In the genomic region with DNA sequence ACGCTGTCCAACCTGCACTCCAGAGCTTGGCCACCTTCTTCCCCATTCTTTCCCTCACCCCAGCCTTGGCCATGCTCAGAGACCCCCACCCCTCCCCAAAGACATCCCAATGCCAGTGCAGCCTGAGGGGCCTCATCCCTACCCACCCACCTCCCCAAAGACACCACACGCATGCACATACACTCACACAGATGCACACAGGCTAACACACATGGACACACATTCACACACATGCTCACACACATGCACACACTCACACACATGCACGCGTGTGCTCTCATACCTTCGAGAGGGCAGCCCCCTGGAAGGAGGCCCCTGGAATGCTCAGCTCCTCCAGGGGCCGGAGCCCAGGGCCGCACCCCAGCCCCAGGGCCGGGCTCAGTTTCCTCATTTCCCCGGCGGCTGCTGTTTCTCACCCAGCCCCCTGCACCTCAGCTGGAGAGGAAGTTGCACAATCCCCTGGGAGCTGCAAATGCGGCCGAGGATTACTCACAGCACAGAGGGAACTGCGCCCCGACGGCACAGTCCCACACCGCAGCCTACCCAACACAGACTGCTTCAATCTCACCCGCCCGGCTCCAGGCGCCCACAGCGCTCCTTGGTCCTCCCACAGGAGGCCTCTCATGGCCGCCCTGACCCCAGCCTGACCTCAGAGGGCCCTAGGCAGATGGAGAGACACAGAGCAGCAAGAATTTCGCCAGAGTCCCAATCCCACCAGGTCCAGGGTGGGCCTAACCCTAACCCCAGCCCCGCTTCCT, we compare ENCODE assay signal across 8 cellular contexts. TPM values are rescaled to one million over a fixed set of nuclear protein-coding genes. Genes with fewer than 3 reads are reported as not detected.
DNase-seq lines count a peak whose midpoint lies in the region; ATAC-seq and TF ChIP-seq lines count a peak whose summit lies in the region.

No MANE protein-coding gene starts in this region.

- no peak overlapping the region for H3K9ac ChIP-seq in SK-N-SH

- H3K36me3 ChIP-seq in SK-N-SH (replicated peaks in 1 of 2; ENCODE audit: control insufficient read depth in 1 of 2, insufficient read depth in 2 of 2, low read length in 1 of 2) (no peaks in the 10 kb centered on the region), neutrophil (peaks cover 11% of the 10 kb centered on the region)

- peak in 1 of 2 experiments; percentile 24; a peak in 1 of 4 replicates for TF ChIP-seq EP300 in SK-N-SH (IDR thresholded peaks at IDR 0.05; ENCODE audit: borderline replicate concordance in 1 of 2, low read depth in 1 of 2, low read length in 1 of 2)

- 61% methylated on average over 18 of the region's 23 CpGs for WGBS in SK-N-SH (ENCODE audit: low lambda C conversion rate)

- H4K20me1 ChIP-seq in SK-N-SH (ENCODE audit: insufficient read depth): no peaks in the 10 kb centered on the region

- H3K9me3 ChIP-seq in SK-N-SH: no peaks in the 10 kb centered on the region
- no peaks in the 10 kb centered on the region for H3K9me3 ChIP-seq in neutrophil

- peaks cover 32% of the 10 kb centered on the region for H3K79me2 ChIP-seq in SK-N-SH (ENCODE audit: insufficient read depth)

- H2AFZ ChIP-seq in SK-N-SH (ENCODE audit: low read depth): no peak overlapping the region

- no peaks in the 10 kb centered on the region for H3K27me3 ChIP-seq in SK-N-SH (ENCODE audit: insufficient read depth)
- no peaks in the 10 kb centered on the region for H3K27me3 ChIP-seq in neutrophil

- POLR2A ChIA-PET in SK-N-SH (lab: Yijun Ruan, JAX): no interaction called here

- CTCF ChIA-PET in SK-N-SH (lab: Yijun Ruan, JAX): interaction anchor here (0.9 to 2.1 kb wide), 3 partner anchors 18 to 93 kb away, joined by 3 to 15 read pairs (median 4); no protein-coding TSS in a partner anchor

- no peaks in the 10 kb centered on the region for H3F3A ChIP-seq in SK-N-SH (replicated peaks; ENCODE audit: insufficient read depth)

- no peak for TF ChIP-seq RAD21 in SK-N-SH (IDR thresholded peaks at IDR 0.05; ENCODE audit: low read length)

- ATAC-seq in GM19438 (IDR thresholded peaks at IDR 0.05; ENCODE audit: low read depth, unreplicated experiment) (peak; percentile 64), HG03442 (IDR thresholded peaks at IDR 0.05; ENCODE audit: unreplicated experiment) (peak; percentile 68)

- TF ChIP-seq CTCF in SK-N-SH (IDR thresholded peaks at IDR 0.05): no peak
- TF ChIP-seq CTCF in fibroblast of pulmonary artery (IDR thresholded peaks at IDR 0.05; ENCODE audit: low read length, missing control alignments): peak; percentile 2
- TF ChIP-seq CTCF in neutrophil (IDR thresholded peaks at IDR 0.05): peak; percentile 76

- H3K9me2 ChIP-seq in SK-N-SH: no peaks in the 10 kb centered on the region

- H3K4me3 ChIP-seq in SK-N-SH (ENCODE audit: low read depth in 2 of 2, low read length in 1 of 2) (no peak overlapping the region), fibroblast of pulmonary artery (replicated peaks; ENCODE audit: low read depth, low read length) (peak overlapping the region; percentile 24), neutrophil (ENCODE audit: low read depth in 1 of 2, low read length in 1 of 2) (peak overlapping the region; percentile 67 to 77)

- DNase-seq in CD1c-positive myeloid dendritic cell (ENCODE audit: extremely low spot score) (peak; percentile 96), SK-N-SH (no peak), fibroblast of pulmonary artery (ENCODE audit: low read depth) (peak; percentile 95)
- DNase-seq in stimulated activated CD4-positive, alpha-beta T cell treated with anti-CD3 and anti-CD28 coated beads, Interleukin-1b, Interleukin-23, amount 100 ng/mL, for 48 hours: no peak
- DNase-seq in central memory CD4-positive, alpha-beta T cell: no peak

- peak overlapping the region; percentile 59 for H3K4me2 ChIP-seq in SK-N-SH

- H3K4me1 ChIP-seq in SK-N-SH (ENCODE audit: control insufficient read depth in 1 of 2, insufficient read depth in 2 of 2, low read depth in 1 of 2, low read length in 1 of 2) (peaks cover 14 to 22% of the 10 kb centered on the region in 2 experiments; a peak in 2 of 4 replicates), neutrophil (ENCODE audit: control insufficient read depth in 1 of 2, insufficient read depth in 1 of 2, low read depth in 1 of 2, low read length in 1 of 2) (peaks cover 83 to 90% of the 10 kb centered on the region in 2 experiments)

- H3K27ac ChIP-seq in SK-N-SH (ENCODE audit: low read depth in 2 of 2, low read length in 1 of 2) (peak overlapping the region in 1 of 2 experiments; percentile 51; a peak in 2 of 4 replicates), neutrophil (peak overlapping the region; percentile 99)

TF ChIP-seq in SK-N-SH, 30 proteins besides CTCF, POLR2A, EP300 and RAD21:
- TF ChIP-seq, protein P1, sequence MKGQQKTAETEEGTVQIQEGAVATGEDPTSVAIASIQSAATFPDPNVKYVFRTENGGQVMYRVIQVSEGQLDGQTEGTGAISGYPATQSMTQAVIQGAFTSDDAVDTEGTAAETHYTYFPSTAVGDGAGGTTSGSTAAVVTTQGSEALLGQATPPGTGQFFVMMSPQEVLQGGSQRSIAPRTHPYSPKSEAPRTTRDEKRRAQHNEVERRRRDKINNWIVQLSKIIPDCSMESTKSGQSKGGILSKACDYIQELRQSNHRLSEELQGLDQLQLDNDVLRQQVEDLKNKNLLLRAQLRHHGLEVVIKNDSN (IDR thresholded peaks at IDR 0.05; ENCODE audit: borderline replicate concordance, low read depth): no peak
- TF ChIP-seq, protein P2, sequence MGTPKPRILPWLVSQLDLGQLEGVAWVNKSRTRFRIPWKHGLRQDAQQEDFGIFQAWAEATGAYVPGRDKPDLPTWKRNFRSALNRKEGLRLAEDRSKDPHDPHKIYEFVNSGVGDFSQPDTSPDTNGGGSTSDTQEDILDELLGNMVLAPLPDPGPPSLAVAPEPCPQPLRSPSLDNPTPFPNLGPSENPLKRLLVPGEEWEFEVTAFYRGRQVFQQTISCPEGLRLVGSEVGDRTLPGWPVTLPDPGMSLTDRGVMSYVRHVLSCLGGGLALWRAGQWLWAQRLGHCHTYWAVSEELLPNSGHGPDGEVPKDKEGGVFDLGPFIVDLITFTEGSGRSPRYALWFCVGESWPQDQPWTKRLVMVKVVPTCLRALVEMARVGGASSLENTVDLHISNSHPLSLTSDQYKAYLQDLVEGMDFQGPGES (IDR thresholded peaks at IDR 0.05; ENCODE audit: low read depth, low read length): no peak
- no peak for TF ChIP-seq EZH2phosphoT487 (IDR thresholded peaks at IDR 0.05; ENCODE audit: borderline replicate concordance, low read depth)
- TF ChIP-seq TCF12 (IDR thresholded peaks at IDR 0.05): peak; percentile 52
- 0 out of 2 replicates have a peak, but pooled peaks have one; percentile 16 for TF ChIP-seq TEAD4 (IDR thresholded peaks at IDR 0.05; ENCODE audit: borderline replicate concordance, insufficient read depth)
- TF ChIP-seq, protein P3, sequence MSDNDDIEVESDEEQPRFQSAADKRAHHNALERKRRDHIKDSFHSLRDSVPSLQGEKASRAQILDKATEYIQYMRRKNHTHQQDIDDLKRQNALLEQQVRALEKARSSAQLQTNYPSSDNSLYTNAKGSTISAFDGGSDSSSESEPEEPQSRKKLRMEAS (IDR thresholded peaks at IDR 0.05; ENCODE audit: low read depth): peak; percentile 52; the same call in 1 of the 2 replicates
- peak; percentile 45; the same call in 1 of the 2 replicates for TF ChIP-seq FOSL2 (IDR thresholded peaks at IDR 0.05; ENCODE audit: borderline replicate concordance, low read depth)
- peak; percentile 6; the same call in 1 of the 2 replicates for TF ChIP-seq NFIC (IDR thresholded peaks at IDR 0.05; ENCODE audit: borderline replicate concordance)
- no peak for TF ChIP-seq POLR2AphosphoS5 (IDR thresholded peaks at IDR 0.05; ENCODE audit: low read depth, low read length)
- TF ChIP-seq, protein P4, sequence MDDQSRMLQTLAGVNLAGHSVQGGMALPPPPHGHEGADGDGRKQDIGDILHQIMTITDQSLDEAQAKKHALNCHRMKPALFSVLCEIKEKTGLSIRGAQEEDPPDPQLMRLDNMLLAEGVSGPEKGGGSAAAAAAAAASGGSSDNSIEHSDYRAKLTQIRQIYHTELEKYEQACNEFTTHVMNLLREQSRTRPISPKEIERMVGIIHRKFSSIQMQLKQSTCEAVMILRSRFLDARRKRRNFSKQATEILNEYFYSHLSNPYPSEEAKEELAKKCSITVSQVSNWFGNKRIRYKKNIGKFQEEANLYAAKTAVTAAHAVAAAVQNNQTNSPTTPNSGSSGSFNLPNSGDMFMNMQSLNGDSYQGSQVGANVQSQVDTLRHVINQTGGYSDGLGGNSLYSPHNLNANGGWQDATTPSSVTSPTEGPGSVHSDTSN (IDR thresholded peaks at IDR 0.05): no peak

RNA-seq across cellular contexts. Expression of a gene that starts 12.1 kb away (rescaled TPM):
- 6.2 and 6.7 TPM in 2 replicates for polyA plus RNA-seq in SK-N-SH (2012; rRNA removed)
- 2.8 and 4.4 TPM in 2 replicates for polyA plus RNA-seq in SK-N-SH (2012; cell fraction: cytosol; rRNA removed)
- polyA plus RNA-seq in SK-N-SH (2012; cell fraction: nucleus; rRNA removed): 15.1 and 17.2 TPM in 2 replicates

RNA-seq across cellular contexts. Expression of a gene that starts 23.8 kb away (rescaled TPM):
- polyA plus RNA-seq in SK-N-SH (2012; rRNA removed): not detected in 2 replicates
- not detected in 2 replicates for polyA plus RNA-seq in SK-N-SH (2012; cell fraction: cytosol; rRNA removed)
- polyA plus RNA-seq in SK-N-SH (2012; cell fraction: nucleus; rRNA removed): not detected in 2 replicates

RNA-seq across cellular contexts. Expression of a gene that starts 56.3 kb away (rescaled TPM):
- 7.5 and 8.6 TPM in 2 replicates for polyA plus RNA-seq in SK-N-SH (2012; rRNA removed)
- polyA plus RNA-seq in SK-N-SH (2012; cell fraction: cytosol; rRNA removed): 5.0 and 6.0 TPM in 2 replicates
- polyA plus RNA-seq in SK-N-SH (2012; cell fraction: nucleus; rRNA removed): 20.0 and 30.2 TPM in 2 replicates

RNA-seq across cellular contexts. Expression of a gene that starts 57.2 kb away (rescaled TPM):
- 3.9 and 5.0 TPM in 2 replicates for polyA plus RNA-seq in SK-N-SH (2012; rRNA removed)
- 0.46 and 0.96 TPM in 2 replicates for polyA plus RNA-seq in SK-N-SH (2012; cell fraction: cytosol; rRNA removed)
- polyA plus RNA-seq in SK-N-SH (2012; cell fraction: nucleus; rRNA removed): 57.9 and 78.4 TPM in 2 replicates

Comparison
In these comparisons a context has a peak if more than half of its experiments do, and no peak if none do; other contexts are left out.
1. DNase-seq: peak in CD1c-positive myeloid dendritic cell (single experiment) and fibroblast of pulmonary artery (single experiment); none in SK-N-SH (single experiment), stimulated activated CD4-positive, alpha-beta T cell treated with anti-CD3 and anti-CD28 coated beads, Interleukin-1b, Interleukin-23, amount 100 ng/mL, for 48 hours (single experiment) and central memory CD4-positive, alpha-beta T cell (single experiment).
2. H3K4me3 ChIP-seq: peak in fibroblast of pulmonary artery (single experiment) and neutrophil (2 of 2); none in SK-N-SH (0 of 2).